In the genomic region with DNA sequence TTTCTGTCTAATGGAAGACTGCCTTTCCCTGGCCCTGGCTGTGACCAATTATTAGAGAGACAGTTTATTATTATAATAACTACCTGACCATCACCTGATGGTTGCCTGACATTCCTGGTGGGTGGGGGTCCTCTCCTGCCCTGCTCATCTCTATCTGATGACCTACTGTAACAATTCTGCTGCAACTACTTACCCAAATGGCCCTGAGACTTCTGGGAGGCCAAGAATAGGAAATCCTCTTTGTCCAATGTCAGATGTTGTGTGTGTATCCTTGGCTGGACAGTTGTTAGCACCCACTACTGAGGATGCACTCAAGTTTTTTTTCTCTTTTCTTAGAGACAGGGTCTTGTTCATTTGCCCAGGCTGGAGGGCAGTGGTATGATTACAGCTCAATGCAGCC, we compare ENCODE assay signal across 32 cellular contexts.
"Had no signal": no experiment of that assay in that cellular context is flagged by ENCODE, and none has a peak within 500 bp of the region (broad histone marks: within the 10 kb centered on the region; RNA-seq: fewer than 3 reads in every experiment).

No MANE protein-coding gene starts in this region.

- H3K27ac ChIP-seq: adrenal gland, ascending aorta, body of pancreas, brain microvascular endothelial cell, breast epithelium, cardiac muscle cell had no signal

- H3K36me3 ChIP-seq: adrenal gland, ascending aorta, brain microvascular endothelial cell, breast epithelium, cardiac muscle cell had no signal

- H3K4me3 ChIP-seq: adrenal gland, ascending aorta, body of pancreas, breast epithelium, cardiac muscle cell had no signal

- DNase-seq: activated effector memory CD4-positive, alpha-beta T cell treated with anti-CD3 and anti-CD28 coated beads, Interleukin-2, amount 50 U/mL, for 16 hours; activated effector memory CD4-positive, alpha-beta T cell treated with Interleukin-2 at 50 U/mL for 16 hours; activated gamma-delta T cell; activated gamma-delta T cell treated with Interleukin-2 at 50 U/mL for 16 hours; activated naive CD4-positive, alpha-beta T cell; activated naive CD4-positive, alpha-beta T cell treated with anti-CD3 and anti-CD28 coated beads for 36 hours; activated naive CD4-positive, alpha-beta T cell treated with anti-CD3 and anti-CD28 coated beads, Interleukin-2, amount 10 ng/mL, durations not matched to agents 7 days and 5 days; activated naive CD4-positive, alpha-beta T cell treated with anti-CD3 and anti-CD28 coated beads, Interleukin-2, amount 50 U/mL, for 16 hours; activated naive CD4-positive, alpha-beta T cell treated with Interleukin-2 at 50 U/mL for 16 hours; activated naive CD8-positive, alpha-beta T cell treated with anti-CD3 and anti-CD28 coated beads for 36 hours; activated naive CD8-positive, alpha-beta T cell treated with anti-CD3 and anti-CD28 coated beads, Interleukin-2, amount 10 ng/mL, durations not matched to agents 7 days and 5 days; activated naive CD8-positive, alpha-beta T cell treated with anti-CD3 and anti-CD28 coated beads, Interleukin-2, amount 50 U/mL, for 24 hours; activated T-cell treated with anti-CD3 and anti-CD28 coated beads, Interleukin-2, amount 50 U/mL, for 1 hour; activated T-cell treated with anti-CD3 and anti-CD28 coated beads, Interleukin-2, amount 50 U/mL, for 24 hours; activated T-cell treated with anti-CD3 and anti-CD28 coated beads, Interleukin-2, amount 50 U/mL, for 4 hours; activated T-cell treated with anti-CD3 and anti-CD28 coated beads, Interleukin-2, amount 50 U/mL, for 48 hours; activated T-cell treated with anti-CD3 and anti-CD28 coated beads, Interleukin-2, amount 50 U/mL, for 72 hours; adrenal gland; amniotic stem cell; amygdala; anterior cingulate cortex; aorta; body of pancreas; brain microvascular endothelial cell; caudate nucleus; central memory CD4-positive, alpha-beta T cell; cerebellar nuclear complex had no signal

- H3K4me1 ChIP-seq: adrenal gland, ascending aorta, body of pancreas, breast epithelium had no signal

- FAIRE-seq: astrocyte, bronchial epithelial cell had no signal

- H3K9me3 ChIP-seq: adrenal gland, ascending aorta, body of pancreas, breast epithelium had no signal
